In genomic region chr5:159038907-159039306, GRCh38 we compare ENCODE assay signal across 13 cellular contexts.
A peak's percentile ranks its signal among the peaks of the same experiment; 100 is the strongest.
DNase-seq lines count a peak whose midpoint lies in the region; ATAC-seq and TF ChIP-seq lines count a peak whose summit lies in the region.
"Had no signal": no experiment of that assay in that cellular context is flagged by ENCODE, and none has a peak within 500 bp of the region (broad histone marks: within the 10 kb centered on the region; RNA-seq: fewer than 3 reads in every experiment).

No MANE protein-coding gene starts in this region.

- no peak overlapping the region for H3K4me3 ChIP-seq in OCI-LY1 (ENCODE audit: low read depth, low read length, poor library complexity, severe bottlenecking)

- H3K9me3 ChIP-seq in OCI-LY1 (ENCODE audit: low read length) = no peaks in the 10 kb centered on the region

- H3K27me3 ChIP-seq in OCI-LY1 (ENCODE audit: insufficient read depth, low read length) = no peaks in the 10 kb centered on the region

- H2AFZ ChIP-seq in OCI-LY1 (ENCODE audit: low read length) = no peak overlapping the region

- no peaks in the 10 kb centered on the region for H3K9me2 ChIP-seq in OCI-LY1 (ENCODE audit: low read depth, low read length)

- H3K4me1 ChIP-seq in OCI-LY1 (ENCODE audit: insufficient read depth, low read length, severe bottlenecking) = peaks cover 79% of the 10 kb centered on the region

- peak overlapping the region; percentile 24; the same call in 1 of the 2 replicates for H3K9ac ChIP-seq in OCI-LY1 (ENCODE audit: low read length)

- peak overlapping the region; percentile 71; the same call in 1 of the 2 replicates for H3K4me2 ChIP-seq in OCI-LY1 (ENCODE audit: low read length)

- peaks cover 54% of the 10 kb centered on the region for H3K79me2 ChIP-seq in OCI-LY1 (ENCODE audit: insufficient read depth, low read length)

- peaks cover 9% of the 10 kb centered on the region; the same call in 1 of the 2 replicates for H3F3A ChIP-seq in OCI-LY1 (ENCODE audit: insufficient read depth, low read length)

- no peak for ATAC-seq in GM18868 (IDR thresholded peaks at IDR 0.05; ENCODE audit: unreplicated experiment)
- no peak for ATAC-seq in HG03469 (IDR thresholded peaks at IDR 0.05; ENCODE audit: unreplicated experiment)
- ATAC-seq in HG03432 (IDR thresholded peaks at IDR 0.05; ENCODE audit: unreplicated experiment) = no peak
- ATAC-seq: stimulated activated naive CD8-positive, alpha-beta T cell treated with anti-CD3 and anti-CD28 coated beads, Interleukin-15, Interleukin-2, amounts not matched to agents 100 U/mL and 50 U/mL, for 24 hours had no signal

- peaks cover 20% of the 10 kb centered on the region for H3K36me3 ChIP-seq in OCI-LY1 (ENCODE audit: insufficient read depth, low read length)

- no peak for TF ChIP-seq CTCF in OCI-LY1 (IDR thresholded peaks at IDR 0.05; ENCODE audit: low read length)

- H4K20me1 ChIP-seq in OCI-LY1 (ENCODE audit: insufficient read depth, low read length) = no peaks in the 10 kb centered on the region

- H3K27ac ChIP-seq in OCI-LY1 (ENCODE audit: low read depth, low read length, poor library complexity, severe bottlenecking) = peak overlapping the region; percentile 96

- DNase-seq in ELR (ENCODE audit: low read depth) = peak; percentile 73
- DNase-seq in fibroblast of gingiva (ENCODE audit: low read depth) = peak; percentile 89
- DNase-seq in stromal cell of bone marrow (ENCODE audit: low read depth) = peak; percentile 89
- no peak for DNase-seq in islet precursor cell
- DNase-seq: activated CD4-positive, alpha-beta T cell treated with anti-CD3 and anti-CD28 coated beads for 4 hours; cerebellar nuclear complex; DMS 273 treated with DMSO at 0.1 percent for 48 hours; NCI-H524; stimulated activated naive CD8-positive, alpha-beta T cell treated with anti-CD3 and anti-CD28 coated beads, Interleukin-15, Interleukin-2, amounts not matched to agents 100 U/mL and 50 U/mL, for 24 hours had no signal
